Comparison of ENCODE assay signal across 23 cellular contexts in the genomic region with DNA sequence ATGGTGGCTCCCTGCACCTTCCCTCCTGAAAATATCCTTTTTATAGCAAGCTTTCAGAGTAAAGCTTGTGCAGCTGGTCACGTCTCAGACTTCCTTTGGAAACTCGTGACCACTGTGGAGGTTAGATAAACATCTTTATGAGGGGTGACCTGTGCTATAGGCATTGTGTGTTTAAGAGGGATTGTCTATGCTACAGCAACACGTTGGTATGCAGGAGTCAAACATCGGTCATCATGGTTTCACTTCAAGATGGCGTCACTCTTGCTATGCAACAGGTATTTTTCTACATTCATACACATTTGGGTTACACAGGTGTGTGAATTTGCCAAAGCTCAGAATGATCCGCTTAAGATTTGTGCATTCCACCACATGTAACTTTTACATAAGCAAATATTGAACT. TPM values are rescaled to one million over a fixed set of nuclear protein-coding genes. Genes with fewer than 3 reads are reported as not detected.
A peak's percentile ranks its signal among the peaks of the same experiment; 100 is the strongest.
DNase-seq lines count a peak whose midpoint lies in the region; ATAC-seq and TF ChIP-seq lines count a peak whose summit lies in the region.
"Had no signal": no experiment of that assay in that cellular context is flagged by ENCODE, and none has a peak within 500 bp of the region (broad histone marks: within the 10 kb centered on the region; RNA-seq: fewer than 3 reads in every experiment).

No MANE protein-coding gene starts in this region.

- no peaks in the 10 kb centered on the region for H3K36me3 Mint-ChIP-seq in H9 (ENCODE audit: insufficient read depth in 1 of 3, low read depth in 3 of 3)
- H3K36me3 Mint-ChIP-seq: CD4-positive, alpha-beta memory T cell had no signal

- peak overlapping the region; percentile 48 for H4K91ac ChIP-seq in trophoblast cell (ENCODE audit: low read depth, low read length)
- H4K91ac ChIP-seq in H9 (ENCODE audit: insufficient read length, low read depth, low read length) = no peak overlapping the region

- no peak overlapping the region for H3K23ac ChIP-seq in trophoblast cell (ENCODE audit: low read length)
- H3K23ac ChIP-seq in H9 (ENCODE audit: insufficient read length, low read depth, low read length) = no peak overlapping the region

- no peak overlapping the region for H2AFZ ChIP-seq in trophoblast cell (ENCODE audit: insufficient read depth, low read length, poor library complexity)
- no peak overlapping the region for H2AFZ ChIP-seq in H9 (ENCODE audit: low read length)

- H3K9ac ChIP-seq in trophoblast cell (ENCODE audit: low read length) = no peak overlapping the region
- no peak overlapping the region for H3K9ac ChIP-seq in H9 (ENCODE audit: extremely low read depth, insufficient read length, low read length)

- no peak overlapping the region for H3K4ac ChIP-seq in trophoblast cell (ENCODE audit: low read depth, low read length)
- no peak overlapping the region for H3K4ac ChIP-seq in H9 (ENCODE audit: low read depth, low read length)

- H3K27ac ChIP-seq in trophoblast cell (ENCODE audit: low read depth, low read length) (no peak overlapping the region), H9 (ENCODE audit: insufficient read length, low read depth, low read length) (no peak overlapping the region)
- H3K27ac ChIP-seq: neutrophil, right atrium auricular region, upper lobe of left lung had no signal

- no CpG with 5 or more reads among the region's 6 CpGs for WGBS in trophoblast cell (ENCODE audit: extremely low coverage, insufficient coverage, insufficient read length)
- no CpG with 5 or more reads among the region's 6 CpGs for WGBS in H9 (ENCODE audit: extremely low coverage, insufficient read length, low lambda C conversion rate)

- H2BK20ac ChIP-seq in H9 (ENCODE audit: low read depth, low read length, poor library complexity, severe bottlenecking) = no peak overlapping the region

- no peak overlapping the region for H3K56ac ChIP-seq in H9 (ENCODE audit: insufficient read length, low read depth, low read length)

- H2BK12ac ChIP-seq in trophoblast cell (ENCODE audit: low read length) = peak overlapping the region; percentile 15
- H2BK12ac ChIP-seq in H9 (ENCODE audit: insufficient read length, low read depth, low read length) = no peak overlapping the region

- no peaks in the 10 kb centered on the region for H3K27me3 ChIP-seq in trophoblast cell (ENCODE audit: insufficient read depth, low read length)
- H3K27me3 ChIP-seq in H9 (ENCODE audit: insufficient read depth, low read length) = no peaks in the 10 kb centered on the region
- H3K27me3 ChIP-seq: right atrium auricular region, upper lobe of left lung had no signal

- H3K18ac ChIP-seq in trophoblast cell (ENCODE audit: low read length) (peak overlapping the region; percentile 46), H9 (ENCODE audit: insufficient read length, low read depth, low read length) (no peak overlapping the region)

- H3K27ac Mint-ChIP-seq in H9 = no peak overlapping the region
- H3K27ac Mint-ChIP-seq: CD4-positive, alpha-beta memory T cell had no signal

- no peaks in the 10 kb centered on the region for H3K9me3 Mint-ChIP-seq in H9
- H3K9me3 Mint-ChIP-seq: CD4-positive, alpha-beta memory T cell had no signal

- DNase-seq in GF-D8 (lab: John Stamatoyannopoulos, UW) (peak; percentile 35), NCI-H146 treated with DMSO at 0.1 percent for 48 hours (lab: John Stamatoyannopoulos, UW; ENCODE audit: unreplicated experiment) (peak; percentile 35), dermis blood vessel endothelial cell (peak; percentile 79), trophoblast cell (peak; percentile 75 to 90), NCI-H446 (lab: John Stamatoyannopoulos, UW) (no peak), middle frontal gyrus (ENCODE audit: extremely low spot score, low spot score) (no peak), H9 (no peak)
- DNase-seq: activated CD4-positive, alpha-beta T cell treated with anti-CD3 and anti-CD28 coated beads, Interleukin-2, amount 50 U/mL, for 48 hours; activated naive CD4-positive, alpha-beta T cell treated with Interleukin-2 at 50 U/mL for 16 hours; aorta; CD4-positive, alpha-beta memory T cell; kidney glomerular epithelial cell; NCI-H1694; NCI-H226; NK-92 treated with Interleukin-12 subunit alpha and Interleukin-12 subunit beta, amount 100 ng/mL, for 24 hours; stimulated activated naive CD8-positive, alpha-beta T cell treated with anti-CD3 and anti-CD28 coated beads, Interleukin-15, Interleukin-2, amounts not matched to agents 100 U/mL and 50 U/mL, for 24 hours; T-helper 1 cell; upper lobe of left lung had no signal

- H3K27me3 Mint-ChIP-seq in H9 (ENCODE audit: low read depth) = no peaks in the 10 kb centered on the region; the same call in 1 of the 2 replicates

- no peak overlapping the region for H2BK15ac ChIP-seq in H9 (ENCODE audit: low read depth, low read length)

- no peak overlapping the region for H4K8ac ChIP-seq in trophoblast cell (ENCODE audit: low read depth, low read length)
- H4K8ac ChIP-seq in H9 (replicated peaks; ENCODE audit: insufficient read length, low read depth, low read length) = no peak overlapping the region

- no peak overlapping the region for H2BK5ac ChIP-seq in trophoblast cell (ENCODE audit: low read depth, low read length, poor library complexity)
- H2BK5ac ChIP-seq in H9 (ENCODE audit: insufficient read length, low read length) = no peak overlapping the region

- no peak for TF ChIP-seq CTCF in H9 (conservative IDR thresholded peaks at IDR 0.05)

- H3K79me2 ChIP-seq in trophoblast cell (ENCODE audit: control insufficient read depth, insufficient read depth, low read length, poor library complexity) = peaks cover 3% of the 10 kb centered on the region
- H3K79me2 ChIP-seq in H9 (ENCODE audit: insufficient read depth, low read length) = no peaks in the 10 kb centered on the region

- H3K4me2 ChIP-seq in trophoblast cell (ENCODE audit: low read length) (no peak overlapping the region), H9 (ENCODE audit: insufficient read depth, insufficient read length, low read length) (no peak overlapping the region)

- no peak overlapping the region for H3K4me3 ChIP-seq in trophoblast cell (ENCODE audit: low read depth, low read length)
- H3K4me3 ChIP-seq: right atrium auricular region, upper lobe of left lung had no signal

- peaks cover 8 to 12% of the 10 kb centered on the region in 2 experiments for H3K4me1 ChIP-seq in trophoblast cell (ENCODE audit: control insufficient read depth in 1 of 2, insufficient read depth in 2 of 2, low read length in 2 of 2)
- H3K4me1 ChIP-seq in H9 (ENCODE audit: insufficient read depth, low read length) = no peaks in the 10 kb centered on the region; the same call in 1 of the 2 replicates
- H3K4me1 ChIP-seq: right atrium auricular region, upper lobe of left lung had no signal

- H3K4me3 Mint-ChIP-seq in H9 = no peak overlapping the region
- H3K4me3 Mint-ChIP-seq: CD4-positive, alpha-beta memory T cell had no signal

- H3K23me2 ChIP-seq in H9 (ENCODE audit: insufficient read length, low read depth, low read length, poor library complexity, severe bottlenecking) = no peaks in the 10 kb centered on the region

- no peak overlapping the region for H2BK120ac ChIP-seq in trophoblast cell (ENCODE audit: insufficient read depth, low read length, poor library complexity)
- no peak overlapping the region for H2BK120ac ChIP-seq in H9 (ENCODE audit: low read depth, low read length, poor library complexity, severe bottlenecking)

- H3K4me1 Mint-ChIP-seq in H9 = peaks cover 14% of the 10 kb centered on the region in 2 experiments
- H3K4me1 Mint-ChIP-seq: CD4-positive, alpha-beta memory T cell had no signal

- H4K20me1 ChIP-seq in H9 (ENCODE audit: control insufficient read depth, insufficient read depth, insufficient read length) = no peaks in the 10 kb centered on the region

- H2AK5ac ChIP-seq in trophoblast cell (ENCODE audit: low read length) = no peak overlapping the region
- no peak overlapping the region for H2AK5ac ChIP-seq in H9 (ENCODE audit: insufficient read length, low read length)

- H3K79me1 ChIP-seq in trophoblast cell (ENCODE audit: low read length) (peaks cover 4% of the 10 kb centered on the region), H9 (ENCODE audit: insufficient read depth, low read depth, low read length, poor library complexity, severe bottlenecking) (no peaks in the 10 kb centered on the region)

- H4K5ac ChIP-seq in H9 (ENCODE audit: insufficient read length, low read depth, low read length) = no peak overlapping the region

- H3K9me3 ChIP-seq in trophoblast cell (ENCODE audit: insufficient read depth, low read depth, low read length) (peaks cover 3% of the 10 kb centered on the region), H9 (ENCODE audit: control insufficient read depth, low read depth, low read length) (no peaks in the 10 kb centered on the region)
- H3K9me3 ChIP-seq: neutrophil, right atrium auricular region, upper lobe of left lung had no signal

- no peak overlapping the region for H4K12ac ChIP-seq in trophoblast cell (ENCODE audit: low read depth, low read length)

- H3T11ph ChIP-seq in H9 (ENCODE audit: low read length) = no peak overlapping the region

- no peaks in the 10 kb centered on the region for H3K36me3 ChIP-seq in trophoblast cell (ENCODE audit: control insufficient read depth in 1 of 2, insufficient read depth in 2 of 2, low read length in 2 of 2)
- H3K36me3 ChIP-seq: neutrophil, right atrium auricular region, upper lobe of left lung had no signal

- ATAC-seq in HG02642 (IDR thresholded peaks at IDR 0.05; ENCODE audit: poor library complexity, unreplicated experiment) = no peak
- ATAC-seq: stimulated activated naive CD8-positive, alpha-beta T cell treated with anti-CD3 and anti-CD28 coated beads, Interleukin-15, Interleukin-2, amounts not matched to agents 100 U/mL and 50 U/mL, for 24 hours had no signal

- H3K14ac ChIP-seq in trophoblast cell (ENCODE audit: low read length) (no peak overlapping the region), H9 (ENCODE audit: insufficient read depth, low read length) (no peak overlapping the region)

RNA-seq across cellular contexts. Expression of a gene that starts 14.6 kb away (rescaled TPM):
- 53.9 and 64.8 TPM in 2 replicates for total RNA-seq in dermis blood vessel endothelial cell
- polyA plus RNA-seq in trophoblast cell (2013) = 127 and 134 TPM in 2 replicates
- 47.7 and 54.3 TPM in 2 replicates for total RNA-seq in H9 (2021)

RNA-seq across cellular contexts. Expression of a gene that starts 21.2 kb away (rescaled TPM):
- 0.23 and 0.34 TPM in 2 replicates for total RNA-seq in dermis blood vessel endothelial cell
- 112 and 133 TPM in 2 replicates for polyA plus RNA-seq in trophoblast cell (2013)
- total RNA-seq in H9 (2021) = 42.5 and 43.1 TPM in 2 replicates
- total RNA-seq: CD4-positive, alpha-beta memory T cell; MCF 10A; mononuclear cell had no signal
- polyA plus RNA-seq: CD4-positive, alpha-beta memory T cell had no signal

Comparison
In these comparisons a context has a peak if more than half of its experiments do, and no peak if none do; other contexts are left out.
1. DNase-seq: peak in GF-D8 (single experiment), NCI-H146 treated with DMSO at 0.1 percent for 48 hours (single experiment), dermis blood vessel endothelial cell (single experiment) and trophoblast cell (2 of 2); none in NCI-H446 (0 of 2), middle frontal gyrus (single experiment) and H9 (single experiment).
2. RNA of a gene that starts 21.2 kb away (total RNA-seq): 42.5 to 43.1 TPM in H9; 0.23 to 0.34 TPM in dermis blood vessel endothelial cell; every median in the first group is over 10 times any median in the second.